Comparison of ENCODE assay signal across 22 cellular contexts in the genomic region with DNA sequence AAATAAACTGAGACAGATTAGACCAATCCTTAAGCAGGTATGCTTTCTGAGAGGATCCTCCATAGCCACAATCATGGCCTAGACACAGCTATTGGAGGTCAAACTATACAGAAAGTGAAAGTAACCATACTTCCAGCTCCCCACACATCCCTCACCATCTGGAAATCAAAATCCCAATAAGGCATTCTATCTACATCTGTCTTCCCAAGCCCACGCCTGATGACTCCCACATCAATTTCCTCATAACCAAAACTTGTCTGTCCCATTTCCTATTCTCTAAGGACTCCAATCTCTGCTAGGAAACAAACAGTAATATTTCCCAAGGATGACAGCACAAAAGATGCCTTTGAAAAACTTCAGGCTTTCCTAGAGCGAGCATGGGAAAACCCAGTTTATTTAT.
"Had no signal": no experiment of that assay in that cellular context is flagged by ENCODE, and none has a peak within 500 bp of the region (broad histone marks: within the 10 kb centered on the region; RNA-seq: fewer than 3 reads in every experiment).

No MANE protein-coding gene starts in this region.

- FAIRE-seq: TTC549 had no signal

- H3K4me1 ChIP-seq: gastrocnemius medialis, transverse colon had no signal

- H3K36me3 Mint-ChIP-seq: activated naive CD8-positive, alpha-beta T cell; brain; natural killer cell had no signal

- H3K4me1 Mint-ChIP-seq: brain, natural killer cell, WTC11 had no signal

- H3K36me3 ChIP-seq: gastrocnemius medialis, transverse colon had no signal

- H3K27ac Mint-ChIP-seq: activated CD8-positive, alpha-beta T cell treated with anti-CD3 and anti-CD28 coated beads, Interleukin-2, amount 10 ng/mL, durations not matched to agents 7 days and 5 days; activated naive CD8-positive, alpha-beta T cell; natural killer cell; WTC11 had no signal

- H3K27ac ChIP-seq: gastrocnemius medialis, transverse colon had no signal

- H3K4me3 ChIP-seq: gastrocnemius medialis, mucosa of descending colon, skin epidermis, transverse colon had no signal

- H3K4me3 Mint-ChIP-seq: activated CD8-positive, alpha-beta T cell treated with anti-CD3 and anti-CD28 coated beads, Interleukin-2, amount 10 ng/mL, durations not matched to agents 7 days and 5 days; activated naive CD8-positive, alpha-beta T cell; brain; natural killer cell; WTC11 had no signal

- H3K27me3 ChIP-seq: gastrocnemius medialis, transverse colon had no signal

- DNase-seq: activated CD4-positive, alpha-beta T cell treated with anti-CD3 and anti-CD28 coated beads for 4 hours; activated CD8-positive, alpha-beta memory T cell treated with anti-CD3 and anti-CD28 coated beads, Interleukin-2, amount 50 U/mL, for 4 hours; activated CD8-positive, alpha-beta T cell treated with anti-CD3 and anti-CD28 coated beads, Interleukin-2, amount 10 ng/mL, durations not matched to agents 7 days and 5 days; activated gamma-delta T cell; activated T-cell treated with anti-CD3 and anti-CD28 coated beads, Interleukin-2, amount 50 U/mL, for 48 hours; cortex of kidney; effector CD8-positive, alpha-beta T cell; islet precursor cell; mucosa of descending colon; natural killer cell; stimulated activated CD4-positive, alpha-beta T cell treated with anti-CD3 and anti-CD28 coated beads, Interleukin-4, amount 100 ng/mL, for 4 hours; stimulated activated CD8-positive, alpha-beta memory T cell treated with anti-CD3 and anti-CD28 coated beads, Interleukin-4, amount 100 ng/mL, for 48 hours; stimulated activated naive CD4-positive, alpha-beta T cell treated with Interleukin-2 at 50 U/mL for 16 hours; substantia nigra; T-helper 2 cell; transverse colon had no signal

- H3K9me3 ChIP-seq: gastrocnemius medialis, mucosa of descending colon, transverse colon had no signal

- ATAC-seq: activated CD8-positive, alpha-beta T cell treated with anti-CD3 and anti-CD28 coated beads, Interleukin-2, amount 10 ng/mL, durations not matched to agents 7 days and 5 days; mucosa of descending colon; natural killer cell; WTC11 had no signal
